10 cellular contexts compared by ENCODE assay signal in the genomic region with DNA sequence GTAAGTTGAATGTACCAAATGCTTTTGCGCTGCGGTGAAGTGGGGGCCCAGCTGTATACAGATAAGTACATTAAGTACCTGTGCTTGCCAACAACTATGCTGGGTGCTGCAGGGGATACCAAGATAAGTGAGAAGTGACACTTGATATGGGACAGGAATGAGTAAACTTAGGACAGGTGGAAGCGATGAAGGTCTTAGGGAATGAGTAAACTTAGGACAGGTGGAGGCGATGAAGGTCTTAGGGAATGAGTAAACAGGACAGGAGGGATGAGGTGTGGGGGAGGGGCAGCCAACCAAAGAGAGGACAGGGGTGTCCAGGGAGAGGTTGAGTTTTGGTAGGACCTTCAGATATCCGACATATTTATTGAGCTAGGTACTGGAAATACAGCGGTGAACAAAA. TPM values are rescaled to one million over a fixed set of nuclear protein-coding genes. Genes with fewer than 3 reads are reported as not detected.
A peak's percentile ranks its signal among the peaks of the same experiment; 100 is the strongest.
DNase-seq lines count a peak whose midpoint lies in the region; ATAC-seq and TF ChIP-seq lines count a peak whose summit lies in the region.
"Had no signal": no experiment of that assay in that cellular context is flagged by ENCODE, and none has a peak within 500 bp of the region (broad histone marks: within the 10 kb centered on the region; RNA-seq: fewer than 3 reads in every experiment).

No MANE protein-coding gene starts in this region.

- CTCF ChIA-PET in SK-N-SH (lab: Yijun Ruan, JAX) = interaction anchor here (1.1 kb wide), 1 partner anchor 265 kb away, joined by 3 read pairs; no protein-coding TSS in a partner anchor
- CTCF ChIA-PET in T-cell (lab: Charles Lee) = interaction anchor here in 1 of 2 donors (0.6 kb wide), 1 partner anchor 18 kb away, joined by 7 read pairs; no protein-coding TSS in a partner anchor

- H3K4me1 ChIP-seq in SK-N-SH (ENCODE audit: control insufficient read depth in 1 of 2, insufficient read depth in 2 of 2, low read depth in 1 of 2, low read length in 1 of 2) = peaks cover 9 to 10% of the 10 kb centered on the region in 2 experiments; a peak in 3 of 4 replicates

- DNase-seq in SK-N-SH (no peak), T-cell (no peak), glutamatergic neuron (no peak), NCI-H345 (lab: John Stamatoyannopoulos, UW) (no peak), NK-92 (lab: John Stamatoyannopoulos, UW; ENCODE audit: unreplicated experiment) (no peak), GM13977 (ENCODE audit: low spot score) (no peak)
- DNase-seq in stimulated activated effector memory CD8-positive, alpha-beta T cell treated with anti-CD3 and anti-CD28 coated beads, Interleukin-12 subunit alpha, Interleukin-12 subunit beta, amount 100 ng/mL, for 72 hours (ENCODE audit: low spot score in 2 of 2) = no peak
- DNase-seq: central memory CD4-positive, alpha-beta T cell had no signal

- peaks cover 6 to 17% of the 10 kb centered on the region in 2 experiments for H3K36me3 ChIP-seq in SK-N-SH (replicated peaks in 1 of 2; ENCODE audit: control insufficient read depth in 1 of 2, insufficient read depth in 2 of 2, low read length in 1 of 2)
- H3K36me3 ChIP-seq: prostate gland had no signal

- peak overlapping the region; percentile 97 for H3K9ac ChIP-seq in SK-N-SH

- TF ChIP-seq CTCF in SK-N-SH (IDR thresholded peaks at IDR 0.05) (no peak), glutamatergic neuron (IDR thresholded peaks at IDR 0.05; ENCODE audit: partially characterized antibody, unreplicated experiment) (no peak), GM13977 (IDR thresholded peaks at IDR 0.05; ENCODE audit: extremely low read depth, insufficient read depth, missing control alignments) (no peak)

- H3K27ac Mint-ChIP-seq in T-cell (peak overlapping the region in 1 of 2 donors; percentile 19), glutamatergic neuron (ENCODE audit: unreplicated experiment) (no peak overlapping the region)
- H3K27ac Mint-ChIP-seq in stimulated activated effector memory CD8-positive, alpha-beta T cell treated with anti-CD3 and anti-CD28 coated beads, Interleukin-12 subunit alpha, Interleukin-12 subunit beta, amount 100 ng/mL, for 72 hours = peak overlapping the region; percentile 100

- H3K79me2 ChIP-seq in SK-N-SH (ENCODE audit: insufficient read depth) = peaks cover 99% of the 10 kb centered on the region

- peaks cover 15% of the 10 kb centered on the region for H3F3A ChIP-seq in SK-N-SH (replicated peaks; ENCODE audit: insufficient read depth)

- no peak for TF ChIP-seq RAD21 in SK-N-SH (IDR thresholded peaks at IDR 0.05; ENCODE audit: low read length)

- peak overlapping the region in 1 of 2 experiments; percentile 86; a peak in 2 of 4 replicates for H3K27ac ChIP-seq in SK-N-SH (ENCODE audit: low read depth in 2 of 2, low read length in 1 of 2)

- peaks cover 33% of the 10 kb centered on the region for H4K20me1 ChIP-seq in SK-N-SH (ENCODE audit: insufficient read depth)

- no peaks in the 10 kb centered on the region for H3K9me3 ChIP-seq in SK-N-SH
- H3K9me3 ChIP-seq: prostate gland had no signal

- WGBS in SK-N-SH (ENCODE audit: low lambda C conversion rate) = 88% methylated on average over 6 of the region's 6 CpGs

- H3K36me3 Mint-ChIP-seq in T-cell = peaks cover 21% of the 10 kb centered on the region
- no peaks in the 10 kb centered on the region for H3K36me3 Mint-ChIP-seq in glutamatergic neuron (ENCODE audit: unreplicated experiment)
- H3K36me3 Mint-ChIP-seq in stimulated activated effector memory CD8-positive, alpha-beta T cell treated with anti-CD3 and anti-CD28 coated beads, Interleukin-12 subunit alpha, Interleukin-12 subunit beta, amount 100 ng/mL, for 72 hours = peaks cover 51% of the 10 kb centered on the region

- no peak overlapping the region for H2AFZ ChIP-seq in SK-N-SH (ENCODE audit: low read depth)

- H3K4me1 Mint-ChIP-seq in T-cell (peaks cover 42 to 62% (median 60%) of the 10 kb centered on the region in 3 donors), glutamatergic neuron (ENCODE audit: low read depth, unreplicated experiment) (peaks cover 2% of the 10 kb centered on the region)
- peaks cover 58% of the 10 kb centered on the region for H3K4me1 Mint-ChIP-seq in stimulated activated effector memory CD8-positive, alpha-beta T cell treated with anti-CD3 and anti-CD28 coated beads, Interleukin-12 subunit alpha, Interleukin-12 subunit beta, amount 100 ng/mL, for 72 hours

- peak overlapping the region; percentile 73 to 97 for H3K4me3 ChIP-seq in SK-N-SH (ENCODE audit: low read depth in 2 of 2, low read length in 1 of 2)

- POLR2A ChIA-PET in SK-N-SH (lab: Yijun Ruan, JAX) = interaction anchor here (0.6 kb wide), 1 partner anchor 19 kb away, joined by 3 read pairs; no protein-coding TSS in a partner anchor
- POLR2A ChIA-PET in T-cell (lab: Charles Lee) = no interaction called here

- peak overlapping the region; percentile 97 for H3K4me2 ChIP-seq in SK-N-SH

- no peaks in the 10 kb centered on the region for H3K9me2 ChIP-seq in SK-N-SH

- in situ Hi-C loops in GM13977 (cut with MboI; ENCODE audit: low pct_unique_long_range_greater_than_20kb, low sequenced_read_pairs, unreplicated experiment) = no loop called here

- no peaks in the 10 kb centered on the region for H3K27me3 ChIP-seq in SK-N-SH (ENCODE audit: insufficient read depth)

- H3K9me3 Mint-ChIP-seq in T-cell (no peaks in the 10 kb centered on the region), glutamatergic neuron (ENCODE audit: unreplicated experiment) (peaks cover 6% of the 10 kb centered on the region)
- peaks cover 3% of the 10 kb centered on the region for H3K9me3 Mint-ChIP-seq in stimulated activated effector memory CD8-positive, alpha-beta T cell treated with anti-CD3 and anti-CD28 coated beads, Interleukin-12 subunit alpha, Interleukin-12 subunit beta, amount 100 ng/mL, for 72 hours

- TF ChIP-seq EP300 in SK-N-SH (IDR thresholded peaks at IDR 0.05; ENCODE audit: borderline replicate concordance in 1 of 2, low read depth in 1 of 2, low read length in 1 of 2) = no peak

- H3K4me3 Mint-ChIP-seq in T-cell (peak overlapping the region; percentile 18 to 99 (median 94)), glutamatergic neuron (ENCODE audit: unreplicated experiment) (peak overlapping the region; percentile 98)
- peak overlapping the region; percentile 97 for H3K4me3 Mint-ChIP-seq in stimulated activated effector memory CD8-positive, alpha-beta T cell treated with anti-CD3 and anti-CD28 coated beads, Interleukin-12 subunit alpha, Interleukin-12 subunit beta, amount 100 ng/mL, for 72 hours

- no peak for ATAC-seq in SK-N-SH treated with all-trans-retinoic acid at 6 μM for 48 hours
- no peak for ATAC-seq in T-cell (replicated peaks in 1 of 4)
- ATAC-seq in stimulated activated effector memory CD8-positive, alpha-beta T cell treated with anti-CD3 and anti-CD28 coated beads, Interleukin-12 subunit alpha, Interleukin-12 subunit beta, amount 100 ng/mL, for 72 hours = no peak

- H3K27me3 Mint-ChIP-seq in T-cell (no peaks in the 10 kb centered on the region), glutamatergic neuron (ENCODE audit: unreplicated experiment) (peaks cover 3% of the 10 kb centered on the region)

TF ChIP-seq in SK-N-SH, 30 proteins besides CTCF, POLR2A, EP300 and RAD21 (continues in another document):
- no peak for TF ChIP-seq FOSL2 (IDR thresholded peaks at IDR 0.05; ENCODE audit: borderline replicate concordance, low read depth)
- TF ChIP-seq NRF1 (IDR thresholded peaks at IDR 0.05; ENCODE audit: low read depth, low read length) = no peak
- no peak for TF ChIP-seq YY1 (IDR thresholded peaks at IDR 0.05; ENCODE audit: low read depth)
- no peak for TF ChIP-seq RFX5 (IDR thresholded peaks at IDR 0.05; ENCODE audit: low read length)
- TF ChIP-seq, protein P1, sequence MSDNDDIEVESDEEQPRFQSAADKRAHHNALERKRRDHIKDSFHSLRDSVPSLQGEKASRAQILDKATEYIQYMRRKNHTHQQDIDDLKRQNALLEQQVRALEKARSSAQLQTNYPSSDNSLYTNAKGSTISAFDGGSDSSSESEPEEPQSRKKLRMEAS (IDR thresholded peaks at IDR 0.05; ENCODE audit: low read depth) = no peak
- no peak for TF ChIP-seq FOXM1 (IDR thresholded peaks at IDR 0.05; ENCODE audit: low read depth)
- TF ChIP-seq GABPA (IDR thresholded peaks at IDR 0.05; ENCODE audit: low read depth) = no peak
- no peak for TF ChIP-seq TEAD4 (IDR thresholded peaks at IDR 0.05; ENCODE audit: borderline replicate concordance, insufficient read depth)
- TF ChIP-seq FOXJ3 (CRISPR knock-in tag; IDR thresholded peaks at IDR 0.05) = no peak

TF ChIP-seq in SK-N-SH treated with all-trans-retinoic acid at 6 μM for 48 hours, 23 proteins besides CTCF, POLR2A, EP300 and RAD21:
- TF ChIP-seq ZNF8 (CRISPR knock-in tag; IDR thresholded peaks at IDR 0.05) (no peak), OSR1 (CRISPR knock-in tag; IDR thresholded peaks at IDR 0.05) (no peak), ZC3H10 (CRISPR knock-in tag; IDR thresholded peaks at IDR 0.05) (no peak), ZNF565 (CRISPR knock-in tag; conservative IDR thresholded peaks at IDR 0.05; ENCODE audit: low read depth) (no peak), PPARA (CRISPR knock-in tag; IDR thresholded peaks at IDR 0.05; ENCODE audit: borderline replicate concordance) (no peak), TOX (CRISPR knock-in tag; IDR thresholded peaks at IDR 0.05; ENCODE audit: borderline replicate concordance) (no peak)

RNA-seq across cellular contexts. Expression of a gene that starts 1.4 kb away (rescaled TPM):
- polyA plus RNA-seq in SK-N-SH (2012; rRNA removed) = 244 and 301 TPM in 2 replicates
- polyA plus RNA-seq in SK-N-SH (2012; cell fraction: cytosol; rRNA removed) = 157 and 199 TPM in 2 replicates
- 189 and 235 TPM in 2 replicates for polyA plus RNA-seq in SK-N-SH (2012; cell fraction: nucleus; rRNA removed)
- total RNA-seq in T-cell = 100 to 1,000 TPM in 2 of 5 donors, 10 to 100 TPM in 3; 72.0 to 113 (median 93.6) TPM
- 126 TPM for total RNA-seq in glutamatergic neuron (ENCODE audit: unreplicated experiment)

RNA-seq across cellular contexts. Expression of a gene that starts 1.5 kb away (rescaled TPM):
- 86.6 and 89.4 TPM in 2 replicates for polyA plus RNA-seq in SK-N-SH (2012; rRNA removed)
- 68.1 and 79.1 TPM in 2 replicates for polyA plus RNA-seq in SK-N-SH (2012; cell fraction: cytosol; rRNA removed)
- 66.0 and 75.5 TPM in 2 replicates for polyA plus RNA-seq in SK-N-SH (2012; cell fraction: nucleus; rRNA removed)
- total RNA-seq in T-cell (10 to 100 TPM; 12.9 to 21.9 (median 18.9) TPM), glutamatergic neuron (ENCODE audit: unreplicated experiment) (41.8 TPM)

RNA-seq across cellular contexts. Expression of a gene that starts 54.9 kb away (rescaled TPM):
- polyA plus RNA-seq in SK-N-SH (2012; rRNA removed) = 59.8 and 95.2 TPM in 2 replicates
- polyA plus RNA-seq in SK-N-SH (2012; cell fraction: cytosol; rRNA removed) = 26.4 and 50.4 TPM in 2 replicates
- polyA plus RNA-seq in SK-N-SH (2012; cell fraction: nucleus; rRNA removed) = 120 and 190 TPM in 2 replicates
- 10 to 100 TPM; 15.2 to 38.5 (median 34.4) TPM for total RNA-seq in T-cell
- 26.4 TPM for total RNA-seq in glutamatergic neuron (ENCODE audit: unreplicated experiment)
